In genomic region chr9:135989722-135990467, GRCh38 we compare ENCODE assay signal across 1 cellular context.
TF ChIP-seq lines count a peak whose summit lies in the region.

No MANE protein-coding gene starts in this region.

TF ChIP-seq in K562, 482 proteins besides CTCF, POLR2A, EP300 and RAD21 (continued from another document):
- TF ChIP-seq ZNF318 (IDR thresholded peaks at IDR 0.05; ENCODE audit: borderline replicate concordance in 1 of 2, low read depth in 1 of 2) (no peak), BCOR (IDR thresholded peaks at IDR 0.05) (no peak), HDAC6 (IDR thresholded peaks at IDR 0.05; ENCODE audit: low read depth, low read length) (no peak), ZNF830 (CRISPR knock-in tag; IDR thresholded peaks at IDR 0.05) (no peak), ZNF780A (CRISPR knock-in tag; IDR thresholded peaks at IDR 0.05) (no peak)
- TF ChIP-seq, protein P1, sequence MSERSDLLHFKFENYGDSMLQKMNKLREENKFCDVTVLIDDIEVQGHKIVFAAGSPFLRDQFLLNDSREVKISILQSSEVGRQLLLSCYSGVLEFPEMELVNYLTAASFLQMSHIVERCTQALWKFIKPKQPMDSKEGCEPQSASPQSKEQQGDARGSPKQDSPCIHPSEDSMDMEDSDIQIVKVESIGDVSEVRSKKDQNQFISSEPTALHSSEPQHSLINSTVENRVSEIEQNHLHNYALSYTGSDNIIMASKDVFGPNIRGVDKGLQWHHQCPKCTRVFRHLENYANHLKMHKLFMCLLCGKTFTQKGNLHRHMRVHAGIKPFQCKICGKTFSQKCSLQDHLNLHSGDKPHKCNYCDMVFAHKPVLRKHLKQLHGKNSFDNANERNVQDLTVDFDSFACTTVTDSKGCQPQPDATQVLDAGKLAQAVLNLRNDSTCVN (CRISPR knock-in tag; IDR thresholded peaks at IDR 0.05) = no peak
